Comparison of ENCODE assay signal across 8 cellular contexts in the genomic region with DNA sequence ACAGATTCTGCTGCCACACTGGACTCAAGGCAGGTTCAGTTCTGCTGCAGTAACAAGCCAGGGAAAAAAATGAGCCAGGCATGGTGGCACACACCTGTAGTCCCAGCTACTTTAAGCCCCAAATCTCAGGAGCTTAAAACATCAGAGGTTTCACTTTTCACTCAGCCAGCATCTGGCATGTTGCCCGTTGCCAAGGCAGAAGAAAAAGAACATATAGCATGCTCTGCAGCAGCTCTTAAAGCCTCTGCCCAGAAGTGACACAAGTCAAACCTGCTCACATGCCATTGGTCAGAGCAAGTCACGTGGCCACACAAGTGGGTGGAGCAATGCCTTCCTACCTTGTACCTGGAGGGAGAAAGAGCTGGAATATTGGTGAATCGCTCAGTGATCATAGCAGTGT. TPM values are rescaled to one million over a fixed set of nuclear protein-coding genes. Genes with fewer than 3 reads are reported as not detected.
A peak's percentile ranks its signal among the peaks of the same experiment; 100 is the strongest.
DNase-seq lines count a peak whose midpoint lies in the region; ATAC-seq, FAIRE-seq and TF ChIP-seq lines count a peak whose summit lies in the region.

No MANE protein-coding gene starts in this region.

- no peaks in the 10 kb centered on the region for H4K20me1 ChIP-seq in keratinocyte (ENCODE audit: control insufficient read depth, extremely low read depth, insufficient read depth, low read length)

- H3K27ac ChIP-seq in CD8-positive, alpha-beta T cell (ENCODE audit: low read depth, low read length) = peak overlapping the region; percentile 100
- H3K27ac ChIP-seq in VCaP (peak overlapping the region; percentile 32), brain microvascular endothelial cell (no peak overlapping the region), keratinocyte (ENCODE audit: control insufficient read depth, insufficient read depth, low read length) (no peak overlapping the region)

- no peak overlapping the region for H3K9ac ChIP-seq in keratinocyte (ENCODE audit: control insufficient read depth, extremely low read depth, insufficient read depth, low read length)

- peak; percentile 73 for FAIRE-seq in keratinocyte (lab: Jason Lieb, UNC)

- intact Hi-C loops in CD8-positive, alpha-beta T cell (cut with DNase I, micrococcal nuclease) = loop anchor here (1.0 to 5.0 kb wide), 3 partner anchors 15 to 229 kb away; partner anchors contain the start of genes ADGRE5 (in 1 of the 2) and ASF1B (in 1 of the 2)

- peaks cover 2% of the 10 kb centered on the region for H3K36me3 Mint-ChIP-seq in CD8-positive, alpha-beta T cell

- no peaks in the 10 kb centered on the region for H3K79me2 ChIP-seq in keratinocyte (ENCODE audit: control insufficient read depth, insufficient read depth, low read length)

- in situ Hi-C loops in brain microvascular endothelial cell (cut with HindIII; ENCODE audit: low pct_ligation_motif_present, low sequenced_read_pairs) = no loop called here

- CTCF ChIA-PET in CD8-positive, alpha-beta T cell (lab: Charles Lee) = interaction anchor here (0.8 to 13.9 kb wide), 9 partner anchors 9 to 113 kb away, joined by 3 to 218 read pairs (median 4); partner anchors contain the start of gene ADGRE5

- DNase-seq in CD8-positive, alpha-beta T cell = peak; percentile 83 to 94 (median 90)
- DNase-seq in NCI-H1694 treated with DMSO at 0.1 percent for 48 hours (lab: John Stamatoyannopoulos, UW) (peak; percentile 23), brain microvascular endothelial cell (peak; percentile 76), keratinocyte (ENCODE audit: low read depth, low spot score) (peak; percentile 76)
- peak; percentile 80 to 83 (median 81) for DNase-seq in stimulated activated CD4-positive, alpha-beta T cell treated with anti-CD3 and anti-CD28 coated beads, TNF-alpha, amount 100 ng/mL, for 48 hours (ENCODE audit: low read depth in 3 of 3)

- no peaks in the 10 kb centered on the region for H3K36me3 ChIP-seq in CD8-positive, alpha-beta T cell (ENCODE audit: insufficient read depth, low read length)
- H3K36me3 ChIP-seq in brain microvascular endothelial cell (replicated peaks) (no peaks in the 10 kb centered on the region), keratinocyte (ENCODE audit: control insufficient read depth in 2 of 2, extremely low read depth in 1 of 2, insufficient read depth in 2 of 2, low read length in 2 of 2) (no peaks in the 10 kb centered on the region)

- peak overlapping the region; percentile 99 for H3K27ac Mint-ChIP-seq in CD8-positive, alpha-beta T cell

- peak overlapping the region; percentile 57 for H3K4me3 Mint-ChIP-seq in CD8-positive, alpha-beta T cell

- no peak for TF ChIP-seq CTCF in CD8-positive, alpha-beta T cell (IDR thresholded peaks at IDR 0.05)
- TF ChIP-seq CTCF in VCaP (conservative IDR thresholded peaks at IDR 0.05) = no peak
- no peak for TF ChIP-seq CTCF in brain microvascular endothelial cell (IDR thresholded peaks at IDR 0.05; ENCODE audit: low read depth, low read length, missing control alignments)
- no peak for TF ChIP-seq CTCF in keratinocyte (optimal IDR thresholded peaks at IDR 0.05 in 1 of 3, IDR thresholded peaks at IDR 0.05 in 1 of 3, conservative IDR thresholded peaks at IDR 0.05 in 1 of 3; ENCODE audit: extremely low read depth in 1 of 3, insufficient read depth in 2 of 3, low read length in 3 of 3)

- H2AFZ ChIP-seq in keratinocyte (ENCODE audit: control insufficient read depth, low read length) = no peak overlapping the region

- H3K4me3 ChIP-seq in CD8-positive, alpha-beta T cell (ENCODE audit: low read depth, low read length) = no peak overlapping the region
- H3K4me3 ChIP-seq in brain microvascular endothelial cell (ENCODE audit: low read depth, low read length) (no peak overlapping the region), keratinocyte (ENCODE audit: control insufficient read depth in 2 of 3, extremely low read depth in 1 of 3, insufficient read depth in 2 of 3, low read depth in 1 of 3, low read length in 3 of 3) (no peak overlapping the region)

- H3K9me3 ChIP-seq in CD8-positive, alpha-beta T cell (ENCODE audit: low read length) = no peaks in the 10 kb centered on the region
- no peaks in the 10 kb centered on the region for H3K9me3 ChIP-seq in keratinocyte (ENCODE audit: control insufficient read depth, low read depth, low read length)

- no peaks in the 10 kb centered on the region for H3K9me1 ChIP-seq in keratinocyte (ENCODE audit: control insufficient read depth, extremely low read depth, insufficient read depth, low read length)

- H3K4me1 ChIP-seq in CD8-positive, alpha-beta T cell (ENCODE audit: insufficient read depth, low read length) = peaks cover 81% of the 10 kb centered on the region
- H3K4me1 ChIP-seq in keratinocyte (ENCODE audit: control insufficient read depth, extremely low read depth, insufficient read depth, low read length) = peaks cover 3% of the 10 kb centered on the region

- POLR2A ChIA-PET in CD8-positive, alpha-beta T cell (lab: Charles Lee) = interaction anchor here (0.9 to 2.9 kb wide), 7 partner anchors 9 to 230 kb away, joined by 3 to 32 read pairs (median 6); partner anchors contain the start of genes ADGRE5 and ASF1B

- H3K27me3 ChIP-seq in CD8-positive, alpha-beta T cell (ENCODE audit: insufficient read depth, low read length) = no peaks in the 10 kb centered on the region
- H3K27me3 ChIP-seq in brain microvascular endothelial cell (replicated peaks) (no peaks in the 10 kb centered on the region), keratinocyte (ENCODE audit: control insufficient read depth, extremely low read depth, insufficient read depth, low read length) (no peaks in the 10 kb centered on the region)

- H3K27me3 Mint-ChIP-seq in CD8-positive, alpha-beta T cell (ENCODE audit: low read depth) = no peaks in the 10 kb centered on the region

- dilution Hi-C loops in keratinocyte (cut with MboI; ENCODE audit: extremely low pct_ligation_motif_present, low sequenced_read_pairs) = no loop called here

- H3K4me1 Mint-ChIP-seq in CD8-positive, alpha-beta T cell (ENCODE audit: low read depth) = peaks cover 68% of the 10 kb centered on the region

- H3K9me3 Mint-ChIP-seq in CD8-positive, alpha-beta T cell = no peaks in the 10 kb centered on the region

- peak overlapping the region; percentile 3 for H3K4me2 ChIP-seq in keratinocyte (ENCODE audit: control insufficient read depth, extremely low read depth, insufficient read depth, low read depth, low read length)

- ATAC-seq in CD8-positive, alpha-beta T cell = peak; percentile 45
- ATAC-seq in GM21723 (IDR thresholded peaks at IDR 0.05; ENCODE audit: unreplicated experiment) = peak; percentile 48
- no peak for ATAC-seq in GM21529 (IDR thresholded peaks at IDR 0.05; ENCODE audit: unreplicated experiment)

RNA-seq across cellular contexts. Expression of gene ADGRE5, which starts 14.7 kb away (rescaled TPM):
- 100 to 1,000 TPM; 822 to 834 TPM for total RNA-seq in CD8-positive, alpha-beta T cell
- polyA plus RNA-seq in keratinocyte = 14.1 to 25.1 TPM (median 22.8 TPM) in 3 replicates
- 4.4 TPM for polyA plus RNA-seq in keratinocyte (2011; ENCODE audit: low read depth)
- polyA plus RNA-seq in keratinocyte (2011; cell fraction: cytosol; rRNA removed) = 9.5 and 12.2 TPM in 2 replicates
- polyA plus RNA-seq in keratinocyte (2011; cell fraction: nucleus; rRNA removed) = 62.0 and 71.8 TPM in 2 replicates
- polyA plus RNA-seq in keratinocyte (2012; ENCODE audit: low replicate concordance) = 8.9 and 33.7 TPM in 2 replicates
- 26.1 to 62.6 TPM (median 34.7 TPM) in 3 replicates for polyA minus RNA-seq in keratinocyte
- 30.9 TPM for polyA minus RNA-seq in keratinocyte (2011; cell fraction: cytosol; rRNA and poly(A)+ RNA removed)
- polyA minus RNA-seq in keratinocyte (2011; cell fraction: nucleus; rRNA and poly(A)+ RNA removed) = 45.7 and 51.1 TPM in 2 replicates

RNA-seq across cellular contexts. Expression of gene DDX39A, which starts 52.6 kb away (rescaled TPM):
- total RNA-seq in CD8-positive, alpha-beta T cell = 100 to 1,000 TPM; 342 to 372 TPM
- polyA plus RNA-seq in keratinocyte = 54.9 to 85.1 TPM (median 57.6 TPM) in 3 replicates
- 27.4 TPM for polyA plus RNA-seq in keratinocyte (2011; ENCODE audit: low read depth)
- 25.1 and 39.0 TPM in 2 replicates for polyA plus RNA-seq in keratinocyte (2011; cell fraction: cytosol; rRNA removed)
- polyA plus RNA-seq in keratinocyte (2011; cell fraction: nucleus; rRNA removed) = 119 and 137 TPM in 2 replicates
- polyA plus RNA-seq in keratinocyte (2012; ENCODE audit: low replicate concordance) = 61.5 and 86.3 TPM in 2 replicates
- polyA minus RNA-seq in keratinocyte = 34.5 to 97.0 TPM (median 54.6 TPM) in 3 replicates
- polyA minus RNA-seq in keratinocyte (2011; cell fraction: cytosol; rRNA and poly(A)+ RNA removed) = 42.4 TPM
- polyA minus RNA-seq in keratinocyte (2011; cell fraction: nucleus; rRNA and poly(A)+ RNA removed) = 30.8 and 31.1 TPM in 2 replicates

Comparison
In these comparisons a context has a peak if more than half of its experiments do, and no peak if none do; other contexts are left out.
1. DNase-seq: peak in every context shown above with its lines; median percentile 90 in CD8-positive, alpha-beta T cell; 81 in stimulated activated CD4-positive, alpha-beta T cell treated with anti-CD3 and anti-CD28 coated beads, TNF-alpha, amount 100 ng/mL, for 48 hours; 76 in brain microvascular endothelial cell; 76 in keratinocyte; 23 in NCI-H1694 treated with DMSO at 0.1 percent for 48 hours.
2. H3K27ac ChIP-seq: peak in CD8-positive, alpha-beta T cell (single experiment) and VCaP (single experiment); none in brain microvascular endothelial cell (single experiment) and keratinocyte (single experiment).